In genomic region chr1:240341365-240342250, GRCh38 we compare ENCODE assay signal across 21 cellular contexts.
DNase-seq lines count a peak whose midpoint lies in the region; ATAC-seq and TF ChIP-seq lines count a peak whose summit lies in the region.
"Had no signal": no experiment of that assay in that cellular context is flagged by ENCODE, and none has a peak within 500 bp of the region (broad histone marks: within the 10 kb centered on the region; RNA-seq: fewer than 3 reads in every experiment).

No MANE protein-coding gene starts in this region.

- no peaks in the 10 kb centered on the region for H3K36me3 Mint-ChIP-seq in chondrocyte (ENCODE audit: low read depth)
- H3K36me3 Mint-ChIP-seq: CD4-positive, CD25-positive, alpha-beta regulatory T cell had no signal

- H3K4me3 Mint-ChIP-seq in chondrocyte (ENCODE audit: unreplicated experiment) = no peak overlapping the region

- peak overlapping the region; percentile 16 for H3K27ac ChIP-seq in rectal smooth muscle tissue (ENCODE audit: low read depth, low read length)
- H3K27ac ChIP-seq: PC-9, SK-N-MC had no signal

- H3K4me1 ChIP-seq in rectal smooth muscle tissue (ENCODE audit: control insufficient read depth, insufficient read depth, low read length) = peaks cover 10% of the 10 kb centered on the region

- TF ChIP-seq CTCF in fibroblast of villous mesenchyme (IDR thresholded peaks at IDR 0.05; ENCODE audit: insufficient read depth, low read depth, low read length) (no peak), chondrocyte (IDR thresholded peaks at IDR 0.05) (no peak)

- H3K36me3 ChIP-seq in rectal smooth muscle tissue (ENCODE audit: control insufficient read depth, insufficient read depth, low read length) = no peaks in the 10 kb centered on the region

- peak; percentile 29 for DNase-seq in EL
- DNase-seq in NCI-H69 (lab: John Stamatoyannopoulos, UW) = peak; percentile 80
- peak; percentile 60 for DNase-seq in fibroblast of villous mesenchyme (ENCODE audit: low read depth)
- no peak for DNase-seq in chondrocyte (ENCODE audit: low spot score)
- DNase-seq: ACHN; Calu3; CD4-positive, CD25-positive, alpha-beta regulatory T cell; DND-41; GOT3; KG1; MG63; NCI-H1105; NCI-H187; NCI-H2171 treated with DMSO at 0.1 percent for 48 hours; NCI-H510A treated with DMSO at 0.1 percent for 48 hours; PC-9 had no signal

- H3K9ac ChIP-seq in rectal smooth muscle tissue (ENCODE audit: low read length) = no peak overlapping the region

- no peak for ATAC-seq in HG02870 (IDR thresholded peaks at IDR 0.05; ENCODE audit: unreplicated experiment)
- no peak for ATAC-seq in HG02759 (IDR thresholded peaks at IDR 0.05; ENCODE audit: unreplicated experiment)
- ATAC-seq: Right ventricle myocardium inferior had no signal

- no peak overlapping the region for H3K27ac Mint-ChIP-seq in chondrocyte (ENCODE audit: unreplicated experiment)
- H3K27ac Mint-ChIP-seq: CD4-positive, CD25-positive, alpha-beta regulatory T cell had no signal

- H3K9me3 Mint-ChIP-seq in chondrocyte (ENCODE audit: low read depth) = no peaks in the 10 kb centered on the region

- no peaks in the 10 kb centered on the region for H3K27me3 Mint-ChIP-seq in chondrocyte (ENCODE audit: low read depth)
- H3K27me3 Mint-ChIP-seq: CD4-positive, CD25-positive, alpha-beta regulatory T cell had no signal

- H3K4me3 ChIP-seq in fibroblast of villous mesenchyme (ENCODE audit: low read depth, low read length) = no peak overlapping the region
- H3K4me3 ChIP-seq in rectal smooth muscle tissue (ENCODE audit: low read length) = no peak overlapping the region
- H3K4me3 ChIP-seq: MG63, PC-9, SK-N-MC had no signal

- no peaks in the 10 kb centered on the region for H3K27me3 ChIP-seq in rectal smooth muscle tissue (ENCODE audit: control insufficient read depth, insufficient read depth, low read length)
- H3K27me3 ChIP-seq: MG63 had no signal

- peaks cover 24% of the 10 kb centered on the region for H3K4me1 Mint-ChIP-seq in chondrocyte (ENCODE audit: low read depth)
- H3K4me1 Mint-ChIP-seq: CD4-positive, CD25-positive, alpha-beta regulatory T cell had no signal
